Comparison of ENCODE assay signal across 13 cellular contexts in genomic region chr17:66549312-66549705, GRCh38.
DNase-seq lines count a peak whose midpoint lies in the region; ATAC-seq and TF ChIP-seq lines count a peak whose summit lies in the region.
"Had no signal": no experiment of that assay in that cellular context is flagged by ENCODE, and none has a peak within 500 bp of the region (broad histone marks: within the 10 kb centered on the region; RNA-seq: fewer than 3 reads in every experiment).

No MANE protein-coding gene starts in this region.

- POLR2A ChIA-PET in IMR-90 (lab: Charles Lee; ENCODE audit: unreplicated experiment), result no interaction called here

- peak overlapping the region; percentile 51; the same call in 1 of the 2 replicates for H3K56ac ChIP-seq in IMR-90 (ENCODE audit: extremely low read depth, insufficient read depth, low read length)

- H4K20me1 ChIP-seq in IMR-90 (ENCODE audit: insufficient read depth, low read length), result no peaks in the 10 kb centered on the region

- H3K4me1 ChIP-seq in IMR-90 (ENCODE audit: control insufficient read depth, insufficient read depth, low read length), result peaks cover 27% of the 10 kb centered on the region
- no peaks in the 10 kb centered on the region for H3K4me1 ChIP-seq in aorta (ENCODE audit: control insufficient read depth in 1 of 2, insufficient read depth in 2 of 2, low read length in 2 of 2)

- no CpG with 5 or more reads among the region's 3 CpGs for WGBS in IMR-90 (ENCODE audit: extremely low coverage in 2 of 2, insufficient read length in 1 of 2), 2 experiments
- WGBS in aorta, 2 donors, result 88 to 91% methylated on average over 3 of the region's 3 CpGs

- peak overlapping the region; percentile 79 for H2AK5ac ChIP-seq in IMR-90 (ENCODE audit: low read depth, low read length)

- peak overlapping the region; percentile 47 for H3K14ac ChIP-seq in IMR-90 (replicated peaks; ENCODE audit: low read depth, low read length)

- H3K9ac ChIP-seq in IMR-90 (ENCODE audit: low read depth, low read length), result no peak overlapping the region

- intact Hi-C loops in IMR-90 (cut with micrococcal nuclease) (no loop called here), aorta (cut with DNase I) (no loop called here)

- peak overlapping the region; percentile 79 for H2BK5ac ChIP-seq in IMR-90 (ENCODE audit: low read depth, low read length, poor library complexity, severe bottlenecking)

- peak overlapping the region; percentile 93 for H2BK20ac ChIP-seq in IMR-90 (ENCODE audit: low read depth, low read length)

- H2BK120ac ChIP-seq in IMR-90 (ENCODE audit: low read depth, low read length), result peak overlapping the region; percentile 96

- no peak for TF ChIP-seq RAD21 in IMR-90 (IDR thresholded peaks at IDR 0.05; ENCODE audit: low read length)

- H3K4me2 ChIP-seq in IMR-90 (ENCODE audit: low read depth, low read length), result peak overlapping the region; percentile 5; the same call in 1 of the 2 replicates

- in situ Hi-C loops in IMR-90 (cut with MboI; ENCODE audit: low sequenced_read_pairs) (no loop called here), astrocyte of the spinal cord (cut with HindIII; ENCODE audit: low sequenced_read_pairs) (no loop called here)

- no peaks in the 10 kb centered on the region for H3K36me3 ChIP-seq in IMR-90 (ENCODE audit: control insufficient read depth, insufficient read depth, low read length)
- no peaks in the 10 kb centered on the region for H3K36me3 ChIP-seq in aorta (ENCODE audit: control insufficient read depth in 1 of 2, insufficient read depth in 2 of 2, low read length in 1 of 2)
- H3K36me3 ChIP-seq: thoracic aorta had no signal

- ATAC-seq in IMR-90 (ENCODE audit: low read depth), result peak; percentile 48
- no peak for ATAC-seq in GM21529 (IDR thresholded peaks at IDR 0.05; ENCODE audit: unreplicated experiment)
- no peak for ATAC-seq in aorta (ENCODE audit: low FRiP score)
- ATAC-seq: left ventricle myocardium superior had no signal

- CTCF ChIA-PET in IMR-90 (lab: Yijun Ruan, JAX), result no interaction called here

- H3K4me3 ChIP-seq in IMR-90 (ENCODE audit: insufficient read depth, low read depth, low read length) (no peak overlapping the region), astrocyte of the spinal cord (ENCODE audit: low read depth, low read length) (no peak overlapping the region), aorta (ENCODE audit: low read length in 2 of 2) (no peak overlapping the region)
- H3K4me3 ChIP-seq: thoracic aorta had no signal

- DNase-seq in AG08396 (ENCODE audit: low spot score) (peak; percentile 32), IMR-90 (peak; percentile 63), astrocyte of the spinal cord (ENCODE audit: low read depth, low spot score) (peak; percentile 90), islet precursor cell (peak; percentile 85), NCI-H1694 treated with DMSO at 0.1 percent for 48 hours (lab: John Stamatoyannopoulos, UW) (no peak), aorta (no peak)
- no peak for DNase-seq in stimulated activated CD4-positive, alpha-beta T cell treated with anti-CD3 and anti-CD28 coated beads, Interleukin-2, amount 100 ng/mL, for 48 hours
- DNase-seq: activated CD8-positive, alpha-beta T cell treated with anti-CD3 and anti-CD28 coated beads, Interleukin-2, amount 10 ng/mL, durations not matched to agents 7 days and 5 days; CD4-positive, alpha-beta memory T cell; left ventricle myocardium superior; SIG-M5 had no signal

- H3K9me1 ChIP-seq in IMR-90 (ENCODE audit: insufficient read depth, low read length), result peaks cover 34% of the 10 kb centered on the region

- peak overlapping the region; percentile 1 for H2AK9ac ChIP-seq in IMR-90 (replicated peaks; ENCODE audit: low read depth, low read length, poor library complexity)

- H2BK15ac ChIP-seq in IMR-90 (ENCODE audit: low read depth, low read length), result peak overlapping the region; percentile 92; the same call in 2 of the 3 replicates

- TF ChIP-seq CTCF in IMR-90 (conservative IDR thresholded peaks at IDR 0.05; ENCODE audit: low read depth, low read length) (no peak), astrocyte of the spinal cord (IDR thresholded peaks at IDR 0.05; ENCODE audit: low read depth, low read length) (no peak)

- peaks cover 52 to 73% of the 10 kb centered on the region in 2 experiments for H3K79me1 ChIP-seq in IMR-90 (ENCODE audit: low read depth in 1 of 2, low read length in 2 of 2)

- dilution Hi-C loops in IMR-90 (cut with HindIII; ENCODE audit: low sequenced_read_pairs, unreplicated experiment), result no loop called here

- H3K18ac ChIP-seq in IMR-90 (ENCODE audit: low read depth, low read length), result peak overlapping the region; percentile 35

- no TSS peak for BruUV-seq in IMR-90 (replicated peaks; lab: Mats Ljungman, UMichigan)

- H4K8ac ChIP-seq in IMR-90 (ENCODE audit: low read depth in 2 of 2, low read length in 2 of 2), result peak overlapping the region; percentile 41 to 65; a peak in 3 of 4 replicates

- no peak overlapping the region for H2AFZ ChIP-seq in IMR-90 (replicated peaks; ENCODE audit: low read length, poor library complexity)

- H3K27me3 ChIP-seq in IMR-90 (ENCODE audit: control insufficient read depth, insufficient read depth, low read length) (no peaks in the 10 kb centered on the region), aorta (ENCODE audit: control insufficient read depth in 1 of 2, insufficient read depth in 2 of 2, low read length in 1 of 2) (no peaks in the 10 kb centered on the region)

- H3K27ac ChIP-seq in IMR-90 (ENCODE audit: insufficient read depth, low read length) (peak overlapping the region; percentile 79), aorta (ENCODE audit: low read depth in 1 of 2, low read length in 2 of 2) (no peak overlapping the region)
- H3K27ac ChIP-seq: thoracic aorta had no signal

- peak overlapping the region; percentile 62 for H3K4ac ChIP-seq in IMR-90 (ENCODE audit: low read depth, low read length)

- H3K23ac ChIP-seq in IMR-90 (ENCODE audit: low read depth, low read length), result peak overlapping the region; percentile 74

- no peak for TF ChIP-seq POLR2A in IMR-90 (IDR thresholded peaks at IDR 0.05; ENCODE audit: low read depth, low read length)

- H4K91ac ChIP-seq in IMR-90 (ENCODE audit: insufficient read depth, low read depth, low read length), result peak overlapping the region; percentile 90; the same call in 1 of the 2 replicates

- H3K9me3 ChIP-seq in IMR-90 (ENCODE audit: control insufficient read depth, insufficient read depth, low read length) (peaks cover 2% of the 10 kb centered on the region; the same call in 1 of the 2 replicates), aorta (ENCODE audit: control insufficient read depth, low read length) (no peaks in the 10 kb centered on the region)

- peak overlapping the region; percentile 77 for H4K5ac ChIP-seq in IMR-90 (ENCODE audit: low read depth, low read length)

TF ChIP-seq in IMR-90, 13 proteins besides CTCF, POLR2A, EP300 and RAD21:
- TF ChIP-seq SMC3 (IDR thresholded peaks at IDR 0.05; ENCODE audit: low read depth, low read length) (no peak), BHLHE40 (IDR thresholded peaks at IDR 0.05; ENCODE audit: low read depth, low read length) (no peak), MAFK (IDR thresholded peaks at IDR 0.05; ENCODE audit: low read depth, low read length) (no peak), MXI1 (IDR thresholded peaks at IDR 0.05; ENCODE audit: borderline replicate concordance, low read depth, low read length) (no peak), NFE2L2 (IDR thresholded peaks at IDR 0.05; ENCODE audit: low read depth, low read length) (peak; percentile 39; the same call in 1 of the 2 replicates), FOS (IDR thresholded peaks at IDR 0.05; ENCODE audit: low read depth, low read length) (no peak), CHD1 (IDR thresholded peaks at IDR 0.05; ENCODE audit: low read depth, low read length) (no peak), RCOR1 (IDR thresholded peaks at IDR 0.05; ENCODE audit: insufficient replicate concordance, low read length) (no peak)

Comparison
In these comparisons a context has a peak if more than half of its experiments do, and no peak if none do; other contexts are left out.
1. DNase-seq: peak in AG08396 (single experiment), IMR-90 (single experiment), astrocyte of the spinal cord (single experiment) and islet precursor cell (single experiment); none in NCI-H1694 treated with DMSO at 0.1 percent for 48 hours (single experiment), stimulated activated CD4-positive, alpha-beta T cell treated with anti-CD3 and anti-CD28 coated beads, Interleukin-2, amount 100 ng/mL, for 48 hours (0 of 2) and aorta (0 of 2).